8 cellular contexts compared by ENCODE assay signal in genomic region chr22:38655532-38656255, GRCh38. TPM values are rescaled to one million over a fixed set of nuclear protein-coding genes. Genes with fewer than 3 reads are reported as not detected.
A peak's percentile ranks its signal among the peaks of the same experiment; 100 is the strongest.
DNase-seq lines count a peak whose midpoint lies in the region; ATAC-seq and TF ChIP-seq lines count a peak whose summit lies in the region.

No MANE protein-coding gene starts in this region.

- intact Hi-C loops in activated CD4-positive, alpha-beta T cell treated with anti-CD3 and anti-CD28 coated beads, Interleukin-2, amount 10 ng/mL, durations not matched to agents 24 days and 14 days (cut with micrococcal nuclease): loop anchor here (1.0 kb wide), 2 partner anchors 26 to 149 kb away; partner anchors contain the start of genes DDX17 and TOMM22
- intact Hi-C loops in colonic mucosa (cut with DNase I): no loop called here
- intact Hi-C loops in upper lobe of right lung (cut with DNase I): no loop called here

- no peak for DNase-seq in activated CD4-positive, alpha-beta T cell treated with anti-CD3 and anti-CD28 coated beads, Interleukin-2, amount 10 ng/mL, durations not matched to agents 24 days and 14 days
- no peak for DNase-seq in activated CD4-positive, alpha-beta T cell treated with anti-CD3 and anti-CD28 coated beads for 1 hour
- DNase-seq in NT2/D1 (ENCODE audit: low read depth, low spot score) (peak; percentile 30), colonic mucosa (no peak), mesenchymal stem cell (peak; percentile 49), upper lobe of right lung (no peak), NCI-H187 treated with DMSO at 0.1 percent for 48 hours (lab: John Stamatoyannopoulos, UW) (no peak), germinal center (ENCODE audit: low spot score) (no peak)

- no peak overlapping the region for H4K8ac ChIP-seq in mesenchymal stem cell (ENCODE audit: low read length)

- TF ChIP-seq CTCF in colonic mucosa (IDR thresholded peaks at IDR 0.05) (no peak), upper lobe of right lung (IDR thresholded peaks at IDR 0.05) (no peak)

- peak overlapping the region; percentile 54 for H3K9ac ChIP-seq in NT2/D1 (ENCODE audit: insufficient read length, low read depth)
- peak overlapping the region; percentile 86 to 92 for H3K9ac ChIP-seq in colonic mucosa (ENCODE audit: low read depth in 2 of 2, low read length in 2 of 2)
- peak overlapping the region; percentile 100 for H3K9ac ChIP-seq in mesenchymal stem cell (ENCODE audit: low read length)

- no peak overlapping the region for H2BK120ac ChIP-seq in mesenchymal stem cell (ENCODE audit: low read depth, low read length)

- H3K27me3 ChIP-seq in NT2/D1 (ENCODE audit: insufficient read depth, insufficient read length) (no peaks in the 10 kb centered on the region), colonic mucosa (no peaks in the 10 kb centered on the region), mesenchymal stem cell (ENCODE audit: control insufficient read depth in 1 of 2, insufficient read depth in 1 of 2, low read length in 2 of 2) (no peaks in the 10 kb centered on the region), upper lobe of right lung (no peaks in the 10 kb centered on the region)

- H3K4me3 ChIP-seq in NT2/D1 (ENCODE audit: insufficient read length, low read depth) (peak overlapping the region; percentile 85), colonic mucosa (peak overlapping the region; percentile 94), mesenchymal stem cell (ENCODE audit: insufficient read depth in 1 of 2, low read depth in 1 of 2, low read length in 2 of 2) (peak overlapping the region; percentile 94 to 97), upper lobe of right lung (peak overlapping the region; percentile 95)

- H3K36me3 Mint-ChIP-seq in activated CD4-positive, alpha-beta T cell treated with anti-CD3 and anti-CD28 coated beads, Interleukin-2, amount 10 ng/mL, durations not matched to agents 24 days and 14 days (ENCODE audit: low read depth): no peaks in the 10 kb centered on the region

- peak overlapping the region in 1 of 2 experiments; percentile 63 for H2BK12ac ChIP-seq in mesenchymal stem cell (ENCODE audit: low read length in 2 of 2)

- H3K36me3 ChIP-seq in NT2/D1 (ENCODE audit: insufficient read depth, insufficient read length, low read length): peaks cover 4% of the 10 kb centered on the region
- H3K36me3 ChIP-seq in colonic mucosa: peaks cover 2% of the 10 kb centered on the region
- H3K36me3 ChIP-seq in mesenchymal stem cell (ENCODE audit: control insufficient read depth in 1 of 2, insufficient read depth in 2 of 2, low read depth in 1 of 2, low read length in 2 of 2): peaks cover 0 to 8% of the 10 kb centered on the region in 2 experiments
- H3K36me3 ChIP-seq in upper lobe of right lung: no peaks in the 10 kb centered on the region

- no peak overlapping the region for H2AK5ac ChIP-seq in mesenchymal stem cell (ENCODE audit: low read length, severe bottlenecking)

- H3K9me3 Mint-ChIP-seq in activated CD4-positive, alpha-beta T cell treated with anti-CD3 and anti-CD28 coated beads, Interleukin-2, amount 10 ng/mL, durations not matched to agents 24 days and 14 days: no peaks in the 10 kb centered on the region

- WGBS in mesenchymal stem cell: 2% methylated on average over 21 of the region's 22 CpGs

- peak overlapping the region in 1 of 2 experiments; percentile 35 for H3K23ac ChIP-seq in mesenchymal stem cell (ENCODE audit: low read length in 2 of 2)

- no peak overlapping the region for H2BK5ac ChIP-seq in mesenchymal stem cell (ENCODE audit: low read depth, low read length, poor library complexity, severe bottlenecking)

- H3K27ac Mint-ChIP-seq in activated CD4-positive, alpha-beta T cell treated with anti-CD3 and anti-CD28 coated beads, Interleukin-2, amount 10 ng/mL, durations not matched to agents 24 days and 14 days: peak overlapping the region; percentile 97

- peak overlapping the region; percentile 81 for H3K27ac ChIP-seq in colonic mucosa
- peak overlapping the region; percentile 93 for H3K27ac ChIP-seq in mesenchymal stem cell (ENCODE audit: low read length, poor library complexity, severe bottlenecking)
- H3K27ac ChIP-seq in upper lobe of right lung: peak overlapping the region; percentile 98

- peak overlapping the region in 1 of 2 experiments; percentile 88 for H3K18ac ChIP-seq in mesenchymal stem cell (ENCODE audit: low read depth in 1 of 2, low read length in 2 of 2)

- peak overlapping the region; percentile 92 for H3K4me2 ChIP-seq in mesenchymal stem cell (ENCODE audit: low read length, poor library complexity, severe bottlenecking)

- peak overlapping the region; percentile 93 for H3K4me3 Mint-ChIP-seq in activated CD4-positive, alpha-beta T cell treated with anti-CD3 and anti-CD28 coated beads, Interleukin-2, amount 10 ng/mL, durations not matched to agents 24 days and 14 days

- H2BK15ac ChIP-seq in mesenchymal stem cell (ENCODE audit: low read depth, poor library complexity, severe bottlenecking): no peak overlapping the region

- no peak for ATAC-seq in upper lobe of right lung

- H2AFZ ChIP-seq in mesenchymal stem cell (ENCODE audit: low read depth, low read length): peak overlapping the region; percentile 97

- H4K91ac ChIP-seq in mesenchymal stem cell (ENCODE audit: low read length): no peak overlapping the region

- H3K79me1 ChIP-seq in mesenchymal stem cell (replicated peaks; ENCODE audit: low read length, poor library complexity, severe bottlenecking): peaks cover 14% of the 10 kb centered on the region

- H3K9me3 ChIP-seq in NT2/D1 (ENCODE audit: insufficient read depth, low read length) (no peaks in the 10 kb centered on the region), colonic mucosa (no peaks in the 10 kb centered on the region), mesenchymal stem cell (ENCODE audit: control insufficient read depth, low read length) (no peaks in the 10 kb centered on the region), upper lobe of right lung (no peaks in the 10 kb centered on the region)

- peak overlapping the region in 1 of 2 experiments; percentile 97 for H3K14ac ChIP-seq in mesenchymal stem cell (ENCODE audit: low read length in 2 of 2)

- H3K4me1 Mint-ChIP-seq in activated CD4-positive, alpha-beta T cell treated with anti-CD3 and anti-CD28 coated beads, Interleukin-2, amount 10 ng/mL, durations not matched to agents 24 days and 14 days: peaks cover 11% of the 10 kb centered on the region

- H3K4ac ChIP-seq in mesenchymal stem cell (ENCODE audit: low read depth in 1 of 2, low read length in 2 of 2): peak overlapping the region in 1 of 2 experiments; percentile 91

- H3K27me3 Mint-ChIP-seq in activated CD4-positive, alpha-beta T cell treated with anti-CD3 and anti-CD28 coated beads, Interleukin-2, amount 10 ng/mL, durations not matched to agents 24 days and 14 days: peaks cover 4% of the 10 kb centered on the region

- H3K4me1 ChIP-seq in NT2/D1 (ENCODE audit: insufficient read depth, insufficient read length): peaks cover 2% of the 10 kb centered on the region
- peaks cover 5% of the 10 kb centered on the region for H3K4me1 ChIP-seq in colonic mucosa
- H3K4me1 ChIP-seq in mesenchymal stem cell (ENCODE audit: control insufficient read depth, insufficient read depth, low read depth, low read length): peaks cover 5% of the 10 kb centered on the region
- peaks cover 11% of the 10 kb centered on the region for H3K4me1 ChIP-seq in upper lobe of right lung

RNA-seq across cellular contexts. Expression of gene FAM227A, which starts 0.5 kb away (rescaled TPM):
- total RNA-seq in activated CD4-positive, alpha-beta T cell treated with anti-CD3 and anti-CD28 coated beads, Interleukin-2, amount 10 ng/mL, durations not matched to agents 24 days and 14 days: 0.30 and 0.71 TPM in 2 replicates
- total RNA-seq in colonic mucosa (1 to 10 TPM in 1 of 2 donors, under 1 TPM in 1; 0.21 to 2.0 TPM), upper lobe of right lung (0.98 TPM)
- polyA plus RNA-seq in mesenchymal stem cell (2013, experiment 1 of 2): 1.1 TPM
- polyA plus RNA-seq in mesenchymal stem cell (2013, experiment 2 of 2): 0.56 TPM

RNA-seq across cellular contexts. Expression of gene CBY1, which starts 0.7 kb away (rescaled TPM):
- 8.4 and 13.3 TPM in 2 replicates for total RNA-seq in activated CD4-positive, alpha-beta T cell treated with anti-CD3 and anti-CD28 coated beads, Interleukin-2, amount 10 ng/mL, durations not matched to agents 24 days and 14 days
- total RNA-seq in colonic mucosa: 10 to 100 TPM; 27.4 to 38.1 TPM
- polyA plus RNA-seq in mesenchymal stem cell (2013, experiment 1 of 2): 32.4 TPM
- polyA plus RNA-seq in mesenchymal stem cell (2013, experiment 2 of 2): 32.0 TPM
- 34.6 TPM for total RNA-seq in upper lobe of right lung

RNA-seq across cellular contexts. Expression of gene TOMM22, which starts 26.1 kb away (rescaled TPM):
- total RNA-seq in activated CD4-positive, alpha-beta T cell treated with anti-CD3 and anti-CD28 coated beads, Interleukin-2, amount 10 ng/mL, durations not matched to agents 24 days and 14 days: 169 and 172 TPM in 2 replicates
- total RNA-seq in colonic mucosa: 100 to 1,000 TPM in 1 of 2 donors, 10 to 100 TPM in 1; 97.1 to 149 TPM
- 43.9 TPM for polyA plus RNA-seq in mesenchymal stem cell (2013, experiment 1 of 2)
- polyA plus RNA-seq in mesenchymal stem cell (2013, experiment 2 of 2): 43.6 TPM
- total RNA-seq in upper lobe of right lung: 51.6 TPM

RNA-seq across cellular contexts. Expression of gene JOSD1, which starts 45.0 kb away (rescaled TPM):
- 90.4 and 93.8 TPM in 2 replicates for total RNA-seq in activated CD4-positive, alpha-beta T cell treated with anti-CD3 and anti-CD28 coated beads, Interleukin-2, amount 10 ng/mL, durations not matched to agents 24 days and 14 days
- total RNA-seq in colonic mucosa: 100 to 1,000 TPM in 1 of 2 donors, 10 to 100 TPM in 1; 52.4 to 108 TPM
- polyA plus RNA-seq in mesenchymal stem cell (2013, experiment 1 of 2): 34.6 TPM
- 31.7 TPM for polyA plus RNA-seq in mesenchymal stem cell (2013, experiment 2 of 2)
- 52.1 TPM for total RNA-seq in upper lobe of right lung

RNA-seq across cellular contexts. Expression of gene GTPBP1, which starts 50.0 kb away (rescaled TPM):
- total RNA-seq in activated CD4-positive, alpha-beta T cell treated with anti-CD3 and anti-CD28 coated beads, Interleukin-2, amount 10 ng/mL, durations not matched to agents 24 days and 14 days: 102 and 103 TPM in 2 replicates
- total RNA-seq in colonic mucosa (10 to 100 TPM; 64.6 to 65.6 TPM), upper lobe of right lung (72.5 TPM)
- polyA plus RNA-seq in mesenchymal stem cell (2013, experiment 1 of 2): 14.9 TPM
- 13.6 TPM for polyA plus RNA-seq in mesenchymal stem cell (2013, experiment 2 of 2)

Comparison
In these comparisons a context has a peak if more than half of its experiments do, and no peak if none do; other contexts are left out.
1. DNase-seq: peak in NT2/D1 (single experiment) and mesenchymal stem cell (single experiment); none in activated CD4-positive, alpha-beta T cell treated with anti-CD3 and anti-CD28 coated beads, Interleukin-2, amount 10 ng/mL, durations not matched to agents 24 days and 14 days (single experiment), activated CD4-positive, alpha-beta T cell treated with anti-CD3 and anti-CD28 coated beads for 1 hour (single experiment), colonic mucosa (single experiment), upper lobe of right lung (single experiment), NCI-H187 treated with DMSO at 0.1 percent for 48 hours (single experiment) and germinal center (single experiment).
2. Peak in every context shown above with its lines, with median percentiles within 50 percentile points of each other: H3K4me3 ChIP-seq, H3K9ac ChIP-seq and H3K27ac ChIP-seq.